Comparison of ENCODE assay signal across 11 cellular contexts in the genomic region with DNA sequence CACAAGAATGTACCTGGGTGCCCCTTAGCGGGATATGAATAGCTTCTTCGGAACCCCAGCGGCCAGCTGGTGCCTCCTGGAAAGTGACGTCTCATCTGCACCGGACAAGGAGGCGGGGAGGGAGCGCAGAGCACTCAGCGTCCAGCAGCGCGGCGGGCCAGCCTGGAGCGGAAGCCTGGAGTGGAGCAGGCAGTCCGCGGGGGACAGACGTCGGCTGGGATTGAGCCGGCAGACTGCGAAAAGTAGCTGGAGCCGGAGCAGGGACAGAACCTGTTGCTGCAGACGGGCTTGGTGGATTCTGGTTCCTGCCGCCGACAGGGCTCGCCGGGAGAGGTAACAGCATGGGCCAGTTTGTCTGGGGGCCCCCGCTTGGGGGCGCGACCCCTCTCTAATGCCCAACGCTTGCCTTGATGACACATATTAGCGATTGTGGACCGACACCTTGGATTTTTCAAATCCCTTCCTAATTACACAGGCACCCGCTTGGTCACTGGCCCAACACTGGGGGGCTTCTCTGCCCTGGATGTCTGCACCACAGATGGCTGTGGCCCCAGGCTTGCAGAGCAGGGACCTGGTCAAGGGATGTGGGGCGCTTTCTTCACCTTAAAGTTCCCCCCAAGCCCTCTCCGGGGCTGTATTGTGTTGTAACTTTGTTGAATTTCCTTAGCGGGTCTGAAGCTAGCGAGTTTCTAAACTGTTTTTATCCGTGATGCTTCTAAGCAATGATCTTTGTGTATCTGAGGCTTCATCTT. TPM values are rescaled to one million over a fixed set of nuclear protein-coding genes. Genes with fewer than 3 reads are reported as not detected.
DNase-seq lines count a peak whose midpoint lies in the region; ATAC-seq and TF ChIP-seq lines count a peak whose summit lies in the region.
"Had no signal": no experiment of that assay in that cellular context is flagged by ENCODE, and none has a peak within 500 bp of the region (broad histone marks: within the 10 kb centered on the region; RNA-seq: fewer than 3 reads in every experiment).

A gene (plus strand): TSS at position 133 of the 752 bp plus-strand sequence. CDS start 96,592 bp downstream, outside the sequence.

- WGBS in iPS DF 6.9 (ENCODE audit: insufficient coverage, insufficient read length) = no CpG with 5 or more reads among the region's 36 CpGs
- WGBS in psoas muscle, 3 donors = 4 to 18% (median 9%) methylated on average over 36 of the region's 36 CpGs
- WGBS in esophagus squamous epithelium, 2 donors = 26 to 28% methylated on average over 17 to 23 of the region's 36 CpGs

- no peaks in the 10 kb centered on the region for H3K9me3 ChIP-seq in iPS DF 6.9 (ENCODE audit: control insufficient read depth, insufficient read depth, low read length)
- no peaks in the 10 kb centered on the region for H3K9me3 ChIP-seq in psoas muscle
- no peaks in the 10 kb centered on the region for H3K9me3 ChIP-seq in esophagus squamous epithelium
- H3K9me3 ChIP-seq in A673 (ENCODE audit: low read depth, low read length, poor library complexity, severe bottlenecking) = no peaks in the 10 kb centered on the region

- CTCF ChIA-PET in A673 (lab: Charles Lee) = no interaction called here

- H3K4me3 ChIP-seq in GM06990 (replicated peaks; ENCODE audit: low read depth, low read length) = no peak within 1 kb of the TSS
- H3K4me3 ChIP-seq in iPS DF 6.9 (ENCODE audit: low read length) = peak within 1 kb of the TSS; percentile 39; the same call in 1 of the 2 replicates
- H3K4me3 ChIP-seq in psoas muscle = no peak within 1 kb of the TSS
- peak within 1 kb of the TSS in 2 of 4 donors; percentile 16 to 29 for H3K4me3 ChIP-seq in esophagus squamous epithelium
- H3K4me3 ChIP-seq in A673 (ENCODE audit: low read depth, low read length, poor library complexity, severe bottlenecking) = no peak within 1 kb of the TSS

- DNase-seq in GM06990 (ENCODE audit: extremely low read depth, insufficient read length) = peak; percentile 3
- DNase-seq in amniotic epithelial cell (ENCODE audit: low read depth) = peak; percentile 31
- DNase-seq in iPS DF 6.9 (ENCODE audit: low read depth, low spot score) = peak; percentile 31
- DNase-seq in psoas muscle = peak; percentile 12 to 50
- no peak for DNase-seq in esophagus squamous epithelium (lab: John Stamatoyannopoulos, UW)
- no peak for DNase-seq in A673 (ENCODE audit: low spot score)
- DNase-seq: activated CD4-positive, alpha-beta T cell treated with anti-CD3 and anti-CD28 coated beads, Interleukin-2, amount 50 U/mL, for 1 hour; effector CD8-positive, alpha-beta T cell; NCI-H82 had no signal

- H3K4me1 ChIP-seq in iPS DF 6.9 (ENCODE audit: control insufficient read depth, insufficient read depth, low read length) (no peaks in the 10 kb centered on the region), psoas muscle (no peaks in the 10 kb centered on the region), esophagus squamous epithelium (peaks cover 0 to 6% (median 0%) of the 10 kb centered on the region in 3 donors), A673 (ENCODE audit: insufficient read depth, low read length, poor library complexity, severe bottlenecking) (no peaks in the 10 kb centered on the region)

- intact Hi-C loops in psoas muscle (cut with DNase I) = no loop called here
- intact Hi-C loops in esophagus squamous epithelium (cut with DNase I) = no loop called here
- intact Hi-C loops in A673 (cut with micrococcal nuclease; ENCODE audit: unreplicated experiment) = no loop called here

- TF ChIP-seq POLR2A in esophagus squamous epithelium (IDR thresholded peaks at IDR 0.05) = no peak

- no TSS peak for BruUV-seq in A673 (replicated peaks; lab: Mats Ljungman, UMichigan)

- ATAC-seq in psoas muscle = no peak
- ATAC-seq in GM19467 (IDR thresholded peaks at IDR 0.05; ENCODE audit: unreplicated experiment) = no peak
- no peak for ATAC-seq in GM21360 (IDR thresholded peaks at IDR 0.05; ENCODE audit: unreplicated experiment)

- no peaks in the 10 kb centered on the region for H3K27me3 ChIP-seq in GM06990 (replicated peaks; ENCODE audit: control insufficient read depth, insufficient read depth, low read length)
- no peaks in the 10 kb centered on the region for H3K27me3 ChIP-seq in iPS DF 6.9 (ENCODE audit: control insufficient read depth, insufficient read depth, low read length)
- H3K27me3 ChIP-seq in psoas muscle (ENCODE audit: insufficient read depth in 3 of 3, low read length in 2 of 3) = peaks cover 0 to 11% (median 3%) of the 10 kb centered on the region in 3 donors
- H3K27me3 ChIP-seq in esophagus squamous epithelium = peaks cover 0 to 22% (median 0%) of the 10 kb centered on the region in 4 donors
- no peaks in the 10 kb centered on the region for H3K27me3 ChIP-seq in A673 (replicated peaks; ENCODE audit: insufficient read depth, low read depth, low read length, poor library complexity)

- POLR2A ChIA-PET in A673 (lab: Charles Lee; ENCODE audit: low non-redundant PET) = no interaction called here

- no peak for TF ChIP-seq CTCF in GM06990 (IDR thresholded peaks at IDR 0.05; ENCODE audit: insufficient read depth, low read length, poor library complexity, severe bottlenecking)
- no peak for TF ChIP-seq CTCF in psoas muscle (IDR thresholded peaks at IDR 0.05)
- no peak for TF ChIP-seq CTCF in esophagus squamous epithelium (IDR thresholded peaks at IDR 0.05)
- TF ChIP-seq CTCF in A673 (conservative IDR thresholded peaks at IDR 0.05; ENCODE audit: low read depth, low read length) = no peak

- no peaks in the 10 kb centered on the region for H3K36me3 ChIP-seq in GM06990 (ENCODE audit: control insufficient read depth, insufficient read depth, low read length)
- no peaks in the 10 kb centered on the region for H3K36me3 ChIP-seq in iPS DF 6.9 (ENCODE audit: control insufficient read depth, insufficient read depth, low read length)
- no peaks in the 10 kb centered on the region for H3K36me3 ChIP-seq in psoas muscle (ENCODE audit: insufficient read depth in 1 of 2, low read depth in 1 of 2)
- no peaks in the 10 kb centered on the region for H3K36me3 ChIP-seq in esophagus squamous epithelium
- no peaks in the 10 kb centered on the region for H3K36me3 ChIP-seq in A673 (ENCODE audit: insufficient read depth, low read length, poor library complexity, severe bottlenecking)

- H3K27ac ChIP-seq in iPS DF 6.9 (ENCODE audit: low read length) = no peak within 1 kb of the TSS
- no peak within 1 kb of the TSS for H3K27ac ChIP-seq in psoas muscle
- H3K27ac ChIP-seq in esophagus squamous epithelium = no peak within 1 kb of the TSS
- H3K27ac ChIP-seq in A673 (ENCODE audit: low read depth, low read length, poor library complexity, severe bottlenecking) = no peak within 1 kb of the TSS

RNA-seq across cellular contexts. Expression of the gene that starts here (rescaled TPM):
- total RNA-seq in psoas muscle (not detected), esophagus squamous epithelium (not detected), A673 (2021) (not detected in 2 replicates)
- not detected for polyA plus RNA-seq in psoas muscle

Comparison
In these comparisons a context has a peak if more than half of its experiments do, and no peak if none do; other contexts are left out.
1. Peak in DNase-seq in psoas muscle; RNA of the gene not detected or under 1 TPM.
2. DNase-seq: peak in GM06990 (single experiment), amniotic epithelial cell (single experiment) and iPS DF 6.9 (single experiment); none in esophagus squamous epithelium (single experiment) and A673 (single experiment).